In the genomic region with DNA sequence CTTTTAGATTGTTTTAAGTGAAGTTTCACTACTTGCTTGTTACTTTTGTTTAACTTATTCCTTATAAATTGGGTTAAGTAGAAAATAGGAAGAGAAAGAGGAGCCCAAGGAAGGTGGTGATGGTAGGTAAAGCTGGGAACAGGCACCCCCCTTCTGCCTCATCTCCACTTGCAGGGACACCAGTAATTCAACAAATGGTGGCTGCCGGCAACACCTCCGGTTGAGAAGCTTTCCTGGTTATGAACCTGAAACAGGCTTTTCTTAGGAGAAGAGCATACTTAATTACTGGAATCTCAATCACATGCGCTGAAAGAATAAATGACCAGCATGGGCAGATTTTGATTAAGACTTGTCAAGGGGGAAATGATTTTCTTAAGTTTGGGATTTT, we compare ENCODE assay signal across 11 cellular contexts.
DNase-seq lines count a peak whose midpoint lies in the region; ATAC-seq and TF ChIP-seq lines count a peak whose summit lies in the region.
"Had no signal": no experiment of that assay in that cellular context is flagged by ENCODE, and none has a peak within 500 bp of the region (broad histone marks: within the 10 kb centered on the region; RNA-seq: fewer than 3 reads in every experiment).

No MANE protein-coding gene starts in this region.

- ATAC-seq in CD4-positive, alpha-beta T cell (ENCODE audit: poor library complexity): no peak
- ATAC-seq in activated naive CD8-positive, alpha-beta T cell treated with anti-CD3 and anti-CD28 coated beads, Interleukin-2, amount 50 U/mL, for 24 hours: no peak
- no peak for ATAC-seq in naive thymus-derived CD8-positive, alpha-beta T cell
- ATAC-seq in GM19463 (IDR thresholded peaks at IDR 0.05; ENCODE audit: unreplicated experiment): no peak
- ATAC-seq: sciatic nerve had no signal

- peak overlapping the region; percentile 93 for H3K27ac Mint-ChIP-seq in CD4-positive, alpha-beta T cell
- H3K27ac Mint-ChIP-seq in activated naive CD8-positive, alpha-beta T cell treated with anti-CD3 and anti-CD28 coated beads, Interleukin-2, amount 50 U/mL, for 24 hours: peak overlapping the region; percentile 99
- H3K27ac Mint-ChIP-seq in naive thymus-derived CD8-positive, alpha-beta T cell: peak overlapping the region; percentile 87 to 98 (median 94)

- POLR2A ChIA-PET in CD4-positive, alpha-beta T cell (lab: Charles Lee): interaction anchor here (0.7 to 2.7 kb wide), 4 partner anchors 16 to 143 kb away, joined by 3 to 9 read pairs (median 4); no protein-coding TSS in a partner anchor
- POLR2A ChIA-PET in naive thymus-derived CD8-positive, alpha-beta T cell (lab: Charles Lee): interaction anchor here (0.9 to 2.8 kb wide), 3 partner anchors 13 to 197 kb away, joined by 3 to 12 read pairs (median 3); no protein-coding TSS in a partner anchor
- POLR2A ChIA-PET in GM10248 (lab: Yijun Ruan, JAX): no interaction called here

- no peaks in the 10 kb centered on the region for H3K27me3 ChIP-seq in CD4-positive, alpha-beta T cell (ENCODE audit: control insufficient read depth, insufficient read depth, low read length)

- no peak for TF ChIP-seq CTCF in CD4-positive, alpha-beta T cell (IDR thresholded peaks at IDR 0.05)
- TF ChIP-seq CTCF in GM10248 (IDR thresholded peaks at IDR 0.05; ENCODE audit: control extremely low read depth, extremely low read depth, low read depth, missing control alignments): no peak

- CTCF ChIA-PET in CD4-positive, alpha-beta T cell (lab: Charles Lee): interaction anchor here (1.3 kb wide), 1 partner anchor 110 kb away, joined by 3 read pairs; no protein-coding TSS in a partner anchor
- CTCF ChIA-PET in GM10248 (lab: Yijun Ruan, JAX): interaction anchor here (1.3 kb wide), 1 partner anchor 21 kb away, joined by 4 read pairs; no protein-coding TSS in a partner anchor

- intact Hi-C loops in CD4-positive, alpha-beta T cell (cut with DNase I, micrococcal nuclease): loop anchor here (5.0 to 10.0 kb wide), 6 partner anchors 85 to 175 kb away; no protein-coding TSS in a partner anchor

- H3K27me3 Mint-ChIP-seq in CD4-positive, alpha-beta T cell: no peaks in the 10 kb centered on the region
- H3K27me3 Mint-ChIP-seq in activated naive CD8-positive, alpha-beta T cell treated with anti-CD3 and anti-CD28 coated beads, Interleukin-2, amount 50 U/mL, for 24 hours: no peaks in the 10 kb centered on the region
- no peaks in the 10 kb centered on the region for H3K27me3 Mint-ChIP-seq in naive thymus-derived CD8-positive, alpha-beta T cell

- no peak for DNase-seq in CD4-positive, alpha-beta T cell
- DNase-seq in activated naive CD8-positive, alpha-beta T cell treated with anti-CD3 and anti-CD28 coated beads, Interleukin-2, amount 50 U/mL, for 24 hours: no peak
- DNase-seq in naive thymus-derived CD8-positive, alpha-beta T cell: no peak
- no peak for DNase-seq in NCI-H2081 treated with DMSO at 0.1 percent for 48 hours (lab: John Stamatoyannopoulos, UW)
- DNase-seq in GM10248 (ENCODE audit: extremely low spot score): no peak
- DNase-seq in NCI-H187 treated with DMSO at 0.1 percent for 48 hours (lab: John Stamatoyannopoulos, UW): no peak
- DNase-seq: activated CD4-positive, CD25-positive, alpha-beta regulatory T cell had no signal

- no peaks in the 10 kb centered on the region for H3K36me3 ChIP-seq in KOPT-K1 (ENCODE audit: insufficient read depth, low read length)

- no peaks in the 10 kb centered on the region for H3K9me3 ChIP-seq in CD4-positive, alpha-beta T cell (ENCODE audit: control insufficient read depth, low read length)
- H3K9me3 ChIP-seq in KOPT-K1 (ENCODE audit: insufficient read depth, low read length, poor library complexity, severe bottlenecking): no peaks in the 10 kb centered on the region

- H3K4me1 Mint-ChIP-seq in CD4-positive, alpha-beta T cell (ENCODE audit: low read depth): peaks cover 82% of the 10 kb centered on the region
- H3K4me1 Mint-ChIP-seq in activated naive CD8-positive, alpha-beta T cell treated with anti-CD3 and anti-CD28 coated beads, Interleukin-2, amount 50 U/mL, for 24 hours: peaks cover 80% of the 10 kb centered on the region
- H3K4me1 Mint-ChIP-seq in naive thymus-derived CD8-positive, alpha-beta T cell: peaks cover 31 to 78% (median 75%) of the 10 kb centered on the region in 4 donors

- H3K9me3 Mint-ChIP-seq in CD4-positive, alpha-beta T cell: no peaks in the 10 kb centered on the region
- no peaks in the 10 kb centered on the region for H3K9me3 Mint-ChIP-seq in activated naive CD8-positive, alpha-beta T cell treated with anti-CD3 and anti-CD28 coated beads, Interleukin-2, amount 50 U/mL, for 24 hours
- H3K9me3 Mint-ChIP-seq in naive thymus-derived CD8-positive, alpha-beta T cell: no peaks in the 10 kb centered on the region

- H3K36me3 Mint-ChIP-seq in CD4-positive, alpha-beta T cell (ENCODE audit: low read depth): no peaks in the 10 kb centered on the region
- no peaks in the 10 kb centered on the region for H3K36me3 Mint-ChIP-seq in activated naive CD8-positive, alpha-beta T cell treated with anti-CD3 and anti-CD28 coated beads, Interleukin-2, amount 50 U/mL, for 24 hours (ENCODE audit: low read depth)
- H3K36me3 Mint-ChIP-seq in naive thymus-derived CD8-positive, alpha-beta T cell: no peaks in the 10 kb centered on the region

- peak overlapping the region; percentile 39 for H3K4me3 Mint-ChIP-seq in CD4-positive, alpha-beta T cell
- H3K4me3 Mint-ChIP-seq in activated naive CD8-positive, alpha-beta T cell treated with anti-CD3 and anti-CD28 coated beads, Interleukin-2, amount 50 U/mL, for 24 hours: no peak overlapping the region
- H3K4me3 Mint-ChIP-seq in naive thymus-derived CD8-positive, alpha-beta T cell: peak overlapping the region in 6 of 10 donors; percentile 0 to 71 (median 38)

- peak overlapping the region; percentile 44 for H3K27ac ChIP-seq in CD4-positive, alpha-beta T cell (ENCODE audit: low read depth, low read length)
- peak overlapping the region; percentile 83 for H3K27ac ChIP-seq in KOPT-K1 (ENCODE audit: low read depth, low read length, poor library complexity, severe bottlenecking)
- H3K27ac ChIP-seq: KMS-11 had no signal
